In the genomic region with DNA sequence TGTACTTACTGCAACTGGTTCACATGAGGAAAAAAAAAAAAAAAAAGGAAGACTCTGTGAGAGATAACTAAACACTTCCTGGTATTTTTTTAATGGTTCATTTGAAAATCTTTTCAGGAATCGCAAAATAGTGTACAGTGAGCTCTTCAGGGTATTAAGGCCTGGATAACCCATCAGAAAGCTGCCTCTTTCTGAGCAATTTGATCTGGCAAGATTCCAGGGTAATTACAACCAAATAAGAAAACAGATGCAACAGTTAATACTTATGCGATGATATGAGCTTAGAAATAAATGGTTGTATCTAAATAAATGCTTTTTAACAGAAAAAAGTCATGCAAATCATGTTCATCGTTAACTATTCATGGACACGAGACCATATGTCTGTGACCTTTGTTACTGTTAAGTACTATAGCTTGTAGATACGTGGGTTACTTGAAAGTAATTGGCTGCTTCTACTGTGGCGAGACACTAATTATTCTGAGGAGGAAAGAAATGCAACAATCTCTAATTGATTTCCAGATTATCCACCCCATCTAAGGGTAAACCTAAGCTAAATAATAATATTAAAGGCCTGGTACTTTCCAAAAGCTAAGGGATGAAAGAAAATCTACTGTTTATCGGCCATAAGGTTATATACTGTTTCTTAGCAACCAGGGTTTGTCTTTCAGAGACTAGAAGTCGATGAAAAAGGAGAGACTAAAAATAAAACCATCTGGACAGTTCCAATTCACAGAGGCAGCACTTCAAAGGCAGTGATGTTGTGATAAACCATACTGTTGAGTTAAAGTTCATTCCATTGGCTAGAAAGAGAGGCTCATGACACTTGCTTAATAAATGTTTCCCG, we compare ENCODE assay signal across 10 cellular contexts. TPM values are rescaled to one million over a fixed set of nuclear protein-coding genes. Genes with fewer than 3 reads are reported as not detected.
DNase-seq lines count a peak whose midpoint lies in the region; ATAC-seq, FAIRE-seq and TF ChIP-seq lines count a peak whose summit lies in the region.
"Had no signal": no experiment of that assay in that cellular context is flagged by ENCODE, and none has a peak within 500 bp of the region (broad histone marks: within the 10 kb centered on the region; RNA-seq: fewer than 3 reads in every experiment).

No MANE protein-coding gene starts in this region.

- peak overlapping the region; percentile 88 for H3K4me3 Mint-ChIP-seq in stimulated activated naive CD8-positive, alpha-beta T cell treated with anti-CD3 and anti-CD28 coated beads, Interleukin-15, Interleukin-2, amounts not matched to agents 100 ng/mL and 50 ng/mL, for 24 hours
- peak overlapping the region; percentile 89 for H3K4me3 Mint-ChIP-seq in activated CD8-positive, alpha-beta T cell treated with anti-CD3 and anti-CD28 coated beads, Interleukin-2, amount 10 ng/mL, durations not matched to agents 7 days and 5 days
- no peak overlapping the region for H3K4me3 Mint-ChIP-seq in glutamatergic neuron (ENCODE audit: unreplicated experiment)

- intact Hi-C loops in kidney (cut with DNase I): no loop called here
- intact Hi-C loops in vagina (cut with DNase I): no loop called here

- H3K27ac ChIP-seq in kidney (ENCODE audit: low read depth in 2 of 2, low read length in 2 of 2) (no peak overlapping the region), vagina (peak overlapping the region; percentile 90)
- H3K27ac ChIP-seq: neutrophil had no signal

- peak overlapping the region; percentile 98 for H3K27ac Mint-ChIP-seq in stimulated activated naive CD8-positive, alpha-beta T cell treated with anti-CD3 and anti-CD28 coated beads, Interleukin-15, Interleukin-2, amounts not matched to agents 100 ng/mL and 50 ng/mL, for 24 hours
- H3K27ac Mint-ChIP-seq in activated CD8-positive, alpha-beta T cell treated with anti-CD3 and anti-CD28 coated beads, Interleukin-2, amount 10 ng/mL, durations not matched to agents 7 days and 5 days: peak overlapping the region; percentile 99
- no peak overlapping the region for H3K27ac Mint-ChIP-seq in glutamatergic neuron (ENCODE audit: unreplicated experiment)

- POLR2A ChIA-PET in activated CD8-positive, alpha-beta T cell treated with anti-CD3 and anti-CD28 coated beads, Interleukin-2, amount 10 ng/mL, durations not matched to agents 7 days and 5 days (lab: Charles Lee): interaction anchor here (0.6 to 4.7 kb wide), 8 partner anchors 9 to 206 kb away, joined by 3 to 37 read pairs (median 7); a partner anchor contains a TSS

- H3K36me3 ChIP-seq in kidney (ENCODE audit: control insufficient read depth in 1 of 2, insufficient read depth in 2 of 2, low read length in 2 of 2) (no peaks in the 10 kb centered on the region), vagina (no peaks in the 10 kb centered on the region)
- H3K36me3 ChIP-seq: neutrophil had no signal

- H3K4me1 Mint-ChIP-seq in stimulated activated naive CD8-positive, alpha-beta T cell treated with anti-CD3 and anti-CD28 coated beads, Interleukin-15, Interleukin-2, amounts not matched to agents 100 ng/mL and 50 ng/mL, for 24 hours (ENCODE audit: low read depth): peaks cover 60% of the 10 kb centered on the region
- peaks cover 50% of the 10 kb centered on the region for H3K4me1 Mint-ChIP-seq in activated CD8-positive, alpha-beta T cell treated with anti-CD3 and anti-CD28 coated beads, Interleukin-2, amount 10 ng/mL, durations not matched to agents 7 days and 5 days (ENCODE audit: low read depth)
- H3K4me1 Mint-ChIP-seq in glutamatergic neuron (ENCODE audit: low read depth, unreplicated experiment): peaks cover 13% of the 10 kb centered on the region

- H3K27me3 ChIP-seq in vagina: no peaks in the 10 kb centered on the region

- TF ChIP-seq POLR2A in vagina (IDR thresholded peaks at IDR 0.05): no peak

- H3K9ac ChIP-seq in kidney (ENCODE audit: low read length in 2 of 2): no peak overlapping the region

- DNase-seq in stimulated activated naive CD8-positive, alpha-beta T cell treated with anti-CD3 and anti-CD28 coated beads, Interleukin-15, Interleukin-2, amounts not matched to agents 100 U/mL and 50 U/mL, for 24 hours: no peak
- DNase-seq in activated CD8-positive, alpha-beta T cell treated with anti-CD3 and anti-CD28 coated beads, Interleukin-2, amount 10 ng/mL, durations not matched to agents 7 days and 5 days: no peak
- DNase-seq in kidney (no peak), vagina (ENCODE audit: extremely low spot score in 2 of 2) (no peak), glutamatergic neuron (no peak), HCEC 1CT (no peak), UCSD-AML1 (lab: John Stamatoyannopoulos, UW; ENCODE audit: unreplicated experiment) (no peak)

- peaks cover 5% of the 10 kb centered on the region for H3K36me3 Mint-ChIP-seq in stimulated activated naive CD8-positive, alpha-beta T cell treated with anti-CD3 and anti-CD28 coated beads, Interleukin-15, Interleukin-2, amounts not matched to agents 100 ng/mL and 50 ng/mL, for 24 hours (ENCODE audit: low read depth)
- H3K36me3 Mint-ChIP-seq in activated CD8-positive, alpha-beta T cell treated with anti-CD3 and anti-CD28 coated beads, Interleukin-2, amount 10 ng/mL, durations not matched to agents 7 days and 5 days (ENCODE audit: low read depth): peaks cover 46% of the 10 kb centered on the region
- H3K36me3 Mint-ChIP-seq in glutamatergic neuron (ENCODE audit: unreplicated experiment): no peaks in the 10 kb centered on the region

- H3K27me3 Mint-ChIP-seq in stimulated activated naive CD8-positive, alpha-beta T cell treated with anti-CD3 and anti-CD28 coated beads, Interleukin-15, Interleukin-2, amounts not matched to agents 100 ng/mL and 50 ng/mL, for 24 hours: no peaks in the 10 kb centered on the region
- no peaks in the 10 kb centered on the region for H3K27me3 Mint-ChIP-seq in activated CD8-positive, alpha-beta T cell treated with anti-CD3 and anti-CD28 coated beads, Interleukin-2, amount 10 ng/mL, durations not matched to agents 7 days and 5 days (ENCODE audit: low read depth)
- no peaks in the 10 kb centered on the region for H3K27me3 Mint-ChIP-seq in glutamatergic neuron (ENCODE audit: unreplicated experiment)

- H3K4me3 ChIP-seq in kidney (ENCODE audit: low read length in 2 of 2): peak overlapping the region; percentile 89 to 92
- H3K4me3 ChIP-seq in vagina: peak overlapping the region; percentile 70 to 82

- CTCF ChIA-PET in activated CD8-positive, alpha-beta T cell treated with anti-CD3 and anti-CD28 coated beads, Interleukin-2, amount 10 ng/mL, durations not matched to agents 7 days and 5 days (lab: Charles Lee): interaction anchor here (1.0 to 3.9 kb wide), 7 partner anchors 9 to 94 kb away, joined by 3 to 33 read pairs (median 6); a partner anchor contains a TSS

- no peak for FAIRE-seq in kidney (lab: Jason Lieb, UNC)
- FAIRE-seq: G401.6 had no signal

- no peak for TF ChIP-seq CTCF in kidney (IDR thresholded peaks at IDR 0.05; ENCODE audit: borderline replicate concordance, extremely low read depth, insufficient read depth)
- no peak for TF ChIP-seq CTCF in vagina (IDR thresholded peaks at IDR 0.05)
- no peak for TF ChIP-seq CTCF in glutamatergic neuron (IDR thresholded peaks at IDR 0.05; ENCODE audit: partially characterized antibody, unreplicated experiment)

- H3K9me3 ChIP-seq in kidney (ENCODE audit: control insufficient read depth in 1 of 2, low read length in 2 of 2) (no peaks in the 10 kb centered on the region), vagina (no peaks in the 10 kb centered on the region)
- H3K9me3 ChIP-seq: neutrophil had no signal

- ATAC-seq in stimulated activated naive CD8-positive, alpha-beta T cell treated with anti-CD3 and anti-CD28 coated beads, Interleukin-15, Interleukin-2, amounts not matched to agents 100 U/mL and 50 U/mL, for 24 hours: no peak
- peak; percentile 35 for ATAC-seq in activated CD8-positive, alpha-beta T cell treated with anti-CD3 and anti-CD28 coated beads, Interleukin-2, amount 10 ng/mL, durations not matched to agents 7 days and 5 days

- no peaks in the 10 kb centered on the region for H3K9me3 Mint-ChIP-seq in stimulated activated naive CD8-positive, alpha-beta T cell treated with anti-CD3 and anti-CD28 coated beads, Interleukin-15, Interleukin-2, amounts not matched to agents 100 ng/mL and 50 ng/mL, for 24 hours
- no peaks in the 10 kb centered on the region for H3K9me3 Mint-ChIP-seq in activated CD8-positive, alpha-beta T cell treated with anti-CD3 and anti-CD28 coated beads, Interleukin-2, amount 10 ng/mL, durations not matched to agents 7 days and 5 days (ENCODE audit: insufficient read depth)
- peaks cover 1% of the 10 kb centered on the region for H3K9me3 Mint-ChIP-seq in glutamatergic neuron (ENCODE audit: unreplicated experiment)

- H3K4me1 ChIP-seq in kidney (ENCODE audit: control insufficient read depth in 1 of 2, insufficient read depth in 1 of 2, low read depth in 1 of 2, low read length in 2 of 2): peaks cover 8 to 10% of the 10 kb centered on the region in 2 donors
- peaks cover 29% of the 10 kb centered on the region for H3K4me1 ChIP-seq in vagina

RNA-seq across cellular contexts. Expression of a gene that starts 1.7 kb away (rescaled TPM):
- total RNA-seq in activated CD8-positive, alpha-beta T cell treated with anti-CD3 and anti-CD28 coated beads, Interleukin-2, amount 10 ng/mL, durations not matched to agents 7 days and 5 days: 10 to 100 TPM; 59.0 to 68.1 TPM
- total RNA-seq in kidney (12.2 TPM), vagina (4.9 TPM), glutamatergic neuron (ENCODE audit: unreplicated experiment) (not detected)
- 11.2 TPM for polyA plus RNA-seq in kidney (ENCODE audit: insufficient read depth, low read depth, low replicate concordance)

RNA-seq across cellular contexts. Expression of a gene that starts 33.0 kb away (rescaled TPM):
- total RNA-seq in activated CD8-positive, alpha-beta T cell treated with anti-CD3 and anti-CD28 coated beads, Interleukin-2, amount 10 ng/mL, durations not matched to agents 7 days and 5 days: 10 to 100 TPM; 12.3 to 14.2 TPM
- total RNA-seq in kidney (18.8 TPM), vagina (4.7 TPM), glutamatergic neuron (ENCODE audit: unreplicated experiment) (17.1 TPM)
- 31.0 TPM for polyA plus RNA-seq in kidney (ENCODE audit: insufficient read depth, low read depth, low replicate concordance)
